12 cellular contexts compared by ENCODE assay signal in the genomic region with DNA sequence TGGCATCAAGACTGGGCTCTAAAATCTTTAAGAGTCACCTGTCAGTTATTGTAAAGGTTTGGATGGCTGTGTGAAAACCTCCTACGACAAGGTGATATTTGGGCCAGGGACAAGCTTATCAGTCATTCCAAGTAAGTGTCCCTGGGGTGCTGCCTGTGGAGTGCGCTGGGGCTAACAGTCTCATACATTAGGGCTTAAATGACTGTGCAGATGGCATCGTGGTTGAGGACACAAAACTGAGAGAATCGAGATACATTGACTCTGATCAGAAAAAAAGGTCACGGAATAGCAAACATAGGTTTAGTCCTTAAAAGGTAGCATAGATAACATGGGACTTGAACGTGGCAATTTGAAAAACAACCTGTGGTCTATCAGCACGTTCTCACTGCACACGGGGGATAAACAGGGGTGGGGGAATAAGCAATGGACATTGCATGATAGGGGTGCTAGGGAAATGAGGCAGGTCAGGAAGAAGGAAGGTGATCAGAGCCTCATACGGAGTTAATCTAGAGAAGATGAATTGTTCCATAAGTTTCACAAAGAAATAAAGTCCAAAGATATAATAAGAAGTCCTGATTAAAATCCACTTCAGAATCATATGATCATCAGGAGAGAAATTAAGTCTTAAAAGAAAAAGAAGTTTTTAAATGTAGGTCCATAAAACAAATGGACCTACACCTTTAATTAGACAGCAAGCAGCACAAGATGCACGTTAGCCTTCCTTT.
DNase-seq lines count a peak whose midpoint lies in the region; ATAC-seq and TF ChIP-seq lines count a peak whose summit lies in the region.
"Had no signal": no experiment of that assay in that cellular context is flagged by ENCODE, and none has a peak within 500 bp of the region (broad histone marks: within the 10 kb centered on the region; RNA-seq: fewer than 3 reads in every experiment).

No MANE protein-coding gene starts in this region.

- peak overlapping the region in 6 of 11 experiments; percentile 67 to 92 (median 78); a peak in 9 of 22 replicates for H3K27ac ChIP-seq in BLaER1 treated with 17β-estradiol and CSF1 and Interleukin-3, amounts not matched to agents 10 nM and 100 nM
- H3K27ac ChIP-seq: C4-2B, cardiac muscle cell had no signal

- no peak for TF ChIP-seq CTCF in chondrocyte (IDR thresholded peaks at IDR 0.05)

- H3K4me3 Mint-ChIP-seq in activated naive CD8-positive, alpha-beta T cell, result peak overlapping the region; percentile 93
- no peak overlapping the region for H3K4me3 Mint-ChIP-seq in chondrocyte (ENCODE audit: unreplicated experiment)

- H3K4me2 ChIP-seq in BLaER1 treated with 17β-estradiol and CSF1 and Interleukin-3, amounts not matched to agents 10 nM and 100 nM, result peak overlapping the region; percentile 22 to 92 (median 76); a peak in 20 of 22 replicates

- no peak for DNase-seq in KG1 (lab: John Stamatoyannopoulos, UW)
- no peak for DNase-seq in chondrocyte (ENCODE audit: low spot score)
- no peak for DNase-seq in left lobe of liver (ENCODE audit: low spot score)
- no peak for DNase-seq in SK-N-DZ (ENCODE audit: low spot score)

- peaks cover 0 to 71% (median 0%) of the 10 kb centered on the region in 11 experiments; a peak in 4 of 22 replicates for H4K20me1 ChIP-seq in BLaER1 treated with 17β-estradiol and CSF1 and Interleukin-3, amounts not matched to agents 10 nM and 100 nM

- peaks cover 8% of the 10 kb centered on the region for H3K4me1 Mint-ChIP-seq in activated naive CD8-positive, alpha-beta T cell (ENCODE audit: low read depth)
- H3K4me1 Mint-ChIP-seq in chondrocyte (ENCODE audit: low read depth), result peaks cover 64% of the 10 kb centered on the region

- peaks cover 9% of the 10 kb centered on the region for H3K36me3 Mint-ChIP-seq in activated naive CD8-positive, alpha-beta T cell
- no peaks in the 10 kb centered on the region for H3K36me3 Mint-ChIP-seq in chondrocyte (ENCODE audit: low read depth)

- H3K9me3 ChIP-seq in BLaER1 treated with 17β-estradiol and CSF1 and Interleukin-3, amounts not matched to agents 10 nM and 100 nM (replicated peaks in 1 of 11), result no peaks in the 10 kb centered on the region
- H3K9me3 ChIP-seq: Peyer's patch had no signal

- H3K27me3 Mint-ChIP-seq in activated naive CD8-positive, alpha-beta T cell, result no peaks in the 10 kb centered on the region
- no peaks in the 10 kb centered on the region for H3K27me3 Mint-ChIP-seq in chondrocyte (ENCODE audit: low read depth)

- peaks cover 0 to 78% (median 19%) of the 10 kb centered on the region in 11 experiments; a peak in 12 of 22 replicates for H3K36me3 ChIP-seq in BLaER1 treated with 17β-estradiol and CSF1 and Interleukin-3, amounts not matched to agents 10 nM and 100 nM
- H3K36me3 ChIP-seq: cardiac muscle cell, Peyer's patch had no signal

- peak overlapping the region in 3 of 10 experiments; percentile 62 to 71 (median 70); a peak in 4 of 20 replicates for H3K4me3 ChIP-seq in BLaER1 treated with 17β-estradiol and CSF1 and Interleukin-3, amounts not matched to agents 10 nM and 100 nM
- H3K4me3 ChIP-seq: cardiac muscle cell, Peyer's patch had no signal

- TF ChIP-seq POLR2A in GM15510 (IDR thresholded peaks at IDR 0.05; ENCODE audit: borderline replicate concordance, extremely low read depth, insufficient read length), result peak; percentile 5

- no peaks in the 10 kb centered on the region for H3K27me3 ChIP-seq in BLaER1 treated with 17β-estradiol and CSF1 and Interleukin-3, amounts not matched to agents 10 nM and 100 nM
- H3K27me3 ChIP-seq: Peyer's patch had no signal

- ATAC-seq in HG02885 (IDR thresholded peaks at IDR 0.05; ENCODE audit: poor library complexity, unreplicated experiment) (peak; percentile 35), left lobe of liver (no peak)
- ATAC-seq: HCT116 had no signal

- peaks cover 67 to 98% (median 95%) of the 10 kb centered on the region in 10 experiments for H3K4me1 ChIP-seq in BLaER1 treated with 17β-estradiol and CSF1 and Interleukin-3, amounts not matched to agents 10 nM and 100 nM
- H3K4me1 ChIP-seq: Peyer's patch had no signal

- H3K27ac Mint-ChIP-seq in activated naive CD8-positive, alpha-beta T cell, result peak overlapping the region; percentile 96
- H3K27ac Mint-ChIP-seq in chondrocyte (ENCODE audit: unreplicated experiment), result no peak overlapping the region

- H3K9me3 Mint-ChIP-seq in activated naive CD8-positive, alpha-beta T cell (ENCODE audit: low read depth), result no peaks in the 10 kb centered on the region
- no peaks in the 10 kb centered on the region for H3K9me3 Mint-ChIP-seq in chondrocyte (ENCODE audit: low read depth)

- peak overlapping the region in 6 of 11 experiments; percentile 61 to 92 (median 78); a peak in 11 of 22 replicates for H3K9ac ChIP-seq in BLaER1 treated with 17β-estradiol and CSF1 and Interleukin-3, amounts not matched to agents 10 nM and 100 nM
